In the genomic region with DNA sequence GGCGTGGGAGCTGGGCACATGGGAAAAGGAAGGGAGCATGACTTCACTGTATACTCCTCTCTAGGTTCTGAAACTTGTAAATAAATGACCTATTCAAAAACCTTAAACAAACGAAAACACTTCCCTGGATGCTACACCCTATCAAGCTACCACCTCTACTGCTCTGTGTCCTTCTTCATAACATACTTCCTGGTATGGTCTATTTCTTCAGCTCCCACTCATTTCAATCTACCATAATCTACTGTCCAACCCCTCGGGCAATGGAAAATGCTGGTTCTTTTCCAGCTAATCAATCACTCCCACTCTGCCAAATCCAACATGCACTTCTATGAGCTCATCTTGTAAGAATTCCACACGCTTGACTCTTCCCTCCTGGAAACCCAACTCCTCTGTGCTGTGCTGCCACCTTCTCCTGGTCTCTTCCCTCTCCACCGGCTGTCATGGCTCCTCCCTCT, we compare ENCODE assay signal across 15 cellular contexts. TPM values are rescaled to one million over a fixed set of nuclear protein-coding genes. Genes with fewer than 3 reads are reported as not detected.
DNase-seq lines count a peak whose midpoint lies in the region; ATAC-seq and TF ChIP-seq lines count a peak whose summit lies in the region.
"Had no signal": no experiment of that assay in that cellular context is flagged by ENCODE, and none has a peak within 500 bp of the region (broad histone marks: within the 10 kb centered on the region; RNA-seq: fewer than 3 reads in every experiment).

No MANE protein-coding gene starts in this region.

- peak; percentile 76 for ATAC-seq in IMR-90 (ENCODE audit: low read depth)
- peak; percentile 64 to 82 (median 72) for ATAC-seq in right lobe of liver
- no peak for ATAC-seq in activated T-cell treated with anti-CD3 and anti-CD28 coated beads, Interleukin-2, amount 50 U/mL, for 4 hours
- ATAC-seq in HG02642 (IDR thresholded peaks at IDR 0.05; ENCODE audit: poor library complexity, unreplicated experiment) = no peak
- ATAC-seq: T-helper 17 cell had no signal

- BruUV-seq in IMR-90 (replicated peaks; lab: Mats Ljungman, UMichigan) = no TSS peak
- BruUV-seq in mammary epithelial cell (replicated peaks; lab: Mats Ljungman, UMichigan) = no TSS peak

- CTCF ChIA-PET in IMR-90 (lab: Yijun Ruan, JAX) (interaction anchor here (0.6 kb wide), 1 partner anchor 88 kb away, joined by 7 read pairs; no protein-coding TSS in a partner anchor), mammary epithelial cell (lab: Charles Lee; ENCODE audit: low non-redundant PET) (interaction anchor here (0.6 to 0.7 kb wide), 2 partner anchors 26 to 30 kb away, joined by 3 read pairs; no protein-coding TSS in a partner anchor)
- CTCF ChIA-PET in activated naive CD4-positive, alpha-beta T cell treated with anti-CD3 and anti-CD28 coated beads for 36 hours (lab: Charles Lee) = interaction anchor here (0.6 to 1.2 kb wide), 3 partner anchors 12 to 1105 kb away, joined by 3 read pairs; no protein-coding TSS in a partner anchor

- WGBS in IMR-90 (ENCODE audit: extremely low coverage in 2 of 2, insufficient read length in 1 of 2), 2 experiments = 38% methylated on average over 1 of the region's 5 CpGs; no CpG with 5 or more reads in 1 of the 2 experiments
- WGBS in mammary epithelial cell (ENCODE audit: low coverage, missing lambda C conversion rate) = 19% methylated on average over 5 of the region's 5 CpGs
- WGBS in right lobe of liver (ENCODE audit: insufficient coverage, low coverage, low lambda C conversion rate, missing lambda C conversion rate) = 37% methylated on average over 5 of the region's 5 CpGs
- 72 to 79% methylated on average over 5 of the region's 5 CpGs for WGBS in testis, 2 donors

- H2AFZ ChIP-seq in IMR-90 (replicated peaks; ENCODE audit: low read length, poor library complexity) = no peak overlapping the region
- no peak overlapping the region for H2AFZ ChIP-seq in mammary epithelial cell (ENCODE audit: low read depth, low read length)

- H3K9me1 ChIP-seq in IMR-90 (ENCODE audit: insufficient read depth, low read length) = peaks cover 10% of the 10 kb centered on the region

- POLR2A ChIA-PET in IMR-90 (lab: Charles Lee; ENCODE audit: unreplicated experiment) = no interaction called here

- H3K18ac ChIP-seq in IMR-90 (ENCODE audit: low read depth, low read length) = no peak overlapping the region

- H3K9ac ChIP-seq in IMR-90 (ENCODE audit: low read depth, low read length) (no peak overlapping the region), mammary epithelial cell (ENCODE audit: insufficient read depth, low read length) (no peak overlapping the region)

- no peak overlapping the region for H4K8ac ChIP-seq in IMR-90 (ENCODE audit: low read depth in 2 of 2, low read length in 2 of 2)

- H4K91ac ChIP-seq in IMR-90 (ENCODE audit: insufficient read depth, low read depth, low read length) = no peak overlapping the region

- H3K23ac ChIP-seq in IMR-90 (ENCODE audit: low read depth, low read length) = no peak overlapping the region

- H3K27me3 Mint-ChIP-seq in activated naive CD4-positive, alpha-beta T cell treated with anti-CD3 and anti-CD28 coated beads for 36 hours (ENCODE audit: low read depth) = no peaks in the 10 kb centered on the region
- no peaks in the 10 kb centered on the region for H3K27me3 Mint-ChIP-seq in activated T-cell treated with anti-CD3 and anti-CD28 coated beads, Interleukin-2, amount 50 U/mL, for 4 hours (ENCODE audit: low read depth)
- H3K27me3 Mint-ChIP-seq: T-helper 17 cell had no signal

- dilution Hi-C loops in IMR-90 (cut with HindIII; ENCODE audit: low sequenced_read_pairs, unreplicated experiment) (no loop called here), mammary epithelial cell (cut with HindIII; ENCODE audit: low sequenced_read_pairs) (no loop called here)

- no peak overlapping the region for H3K4me3 Mint-ChIP-seq in activated naive CD4-positive, alpha-beta T cell treated with anti-CD3 and anti-CD28 coated beads for 36 hours
- H3K4me3 Mint-ChIP-seq in activated T-cell treated with anti-CD3 and anti-CD28 coated beads, Interleukin-2, amount 50 U/mL, for 4 hours = no peak overlapping the region
- H3K4me3 Mint-ChIP-seq: T-helper 17 cell had no signal

- H2BK120ac ChIP-seq in IMR-90 (ENCODE audit: low read depth, low read length) = no peak overlapping the region

- no peaks in the 10 kb centered on the region for H3K27me3 ChIP-seq in IMR-90 (ENCODE audit: control insufficient read depth, insufficient read depth, low read length)
- no peaks in the 10 kb centered on the region for H3K27me3 ChIP-seq in mammary epithelial cell (ENCODE audit: insufficient read depth, low read length)
- no peaks in the 10 kb centered on the region for H3K27me3 ChIP-seq in right lobe of liver
- no peaks in the 10 kb centered on the region for H3K27me3 ChIP-seq in testis

- no peaks in the 10 kb centered on the region for H3K79me2 ChIP-seq in mammary epithelial cell (ENCODE audit: insufficient read depth, low read length)

- H3K4me3 ChIP-seq in AG10803 (ENCODE audit: low read length) = no peak overlapping the region
- H3K4me3 ChIP-seq in IMR-90 (ENCODE audit: insufficient read depth, low read depth, low read length) = no peak overlapping the region
- no peak overlapping the region for H3K4me3 ChIP-seq in mammary epithelial cell (replicated peaks in 1 of 3; ENCODE audit: insufficient read depth in 1 of 3, low read depth in 2 of 3, low read length in 3 of 3)
- peak overlapping the region in 1 of 3 donors; percentile 6 for H3K4me3 ChIP-seq in right lobe of liver
- no peak overlapping the region for H3K4me3 ChIP-seq in testis
- H3K4me3 ChIP-seq: prostate gland had no signal

- DNase-seq in AG10803 (ENCODE audit: low read depth) (peak; percentile 32), IMR-90 (peak; percentile 87), mammary epithelial cell (peak; percentile 89), right lobe of liver (no peak), testis (no peak)
- no peak for DNase-seq in activated naive CD4-positive, alpha-beta T cell treated with anti-CD3 and anti-CD28 coated beads for 36 hours
- DNase-seq in activated T-cell treated with anti-CD3 and anti-CD28 coated beads, Interleukin-2, amount 50 U/mL, for 4 hours = no peak
- DNase-seq: cerebellar nuclear complex; GOT3; NCI-H1048; NCI-H345; stimulated activated CD4-positive, alpha-beta T cell treated with anti-CD3 and anti-CD28 coated beads, Interleukin-1b, Interleukin-23, amount 100 ng/mL, for 48 hours; T-helper 17 cell had no signal

- H3K9me3 Mint-ChIP-seq in activated naive CD4-positive, alpha-beta T cell treated with anti-CD3 and anti-CD28 coated beads for 36 hours = peaks cover 29% of the 10 kb centered on the region
- peaks cover 28% of the 10 kb centered on the region for H3K9me3 Mint-ChIP-seq in activated T-cell treated with anti-CD3 and anti-CD28 coated beads, Interleukin-2, amount 50 U/mL, for 4 hours

- no peak overlapping the region for H2BK15ac ChIP-seq in IMR-90 (ENCODE audit: low read depth, low read length)

- H3K4me2 ChIP-seq in IMR-90 (ENCODE audit: low read depth, low read length) (no peak overlapping the region), mammary epithelial cell (ENCODE audit: insufficient read depth, low read depth, low read length) (peak overlapping the region; percentile 45)

- intact Hi-C loops in IMR-90 (cut with micrococcal nuclease) (no loop called here), mammary epithelial cell (cut with micrococcal nuclease) (no loop called here), right lobe of liver (cut with DNase I) (no loop called here), testis (cut with DNase I; ENCODE audit: low total_unique reads) (no loop called here)
- intact Hi-C loops in activated naive CD4-positive, alpha-beta T cell treated with anti-CD3 and anti-CD28 coated beads for 36 hours (cut with micrococcal nuclease) = no loop called here

- no peak overlapping the region for H2BK5ac ChIP-seq in IMR-90 (ENCODE audit: low read depth, low read length, poor library complexity, severe bottlenecking)

- peaks cover 11% of the 10 kb centered on the region for H3K4me1 ChIP-seq in IMR-90 (ENCODE audit: control insufficient read depth, insufficient read depth, low read length)
- peaks cover 15% of the 10 kb centered on the region for H3K4me1 ChIP-seq in mammary epithelial cell (ENCODE audit: insufficient read depth, low read length)
- H3K4me1 ChIP-seq in right lobe of liver = peaks cover 0 to 34% (median 13%) of the 10 kb centered on the region in 4 donors
- H3K4me1 ChIP-seq in testis = no peaks in the 10 kb centered on the region
- H3K4me1 ChIP-seq: prostate gland had no signal

- H4K20me1 ChIP-seq in IMR-90 (ENCODE audit: insufficient read depth, low read length) (no peaks in the 10 kb centered on the region; the same call in 1 of the 2 replicates), mammary epithelial cell (ENCODE audit: insufficient read depth, low read length) (no peaks in the 10 kb centered on the region)

- no peak overlapping the region for H3K56ac ChIP-seq in IMR-90 (ENCODE audit: extremely low read depth, insufficient read depth, low read length)

- H3K36me3 ChIP-seq in IMR-90 (ENCODE audit: control insufficient read depth, insufficient read depth, low read length) (peaks cover 39% of the 10 kb centered on the region), mammary epithelial cell (ENCODE audit: insufficient read depth, low read length) (peaks cover 12% of the 10 kb centered on the region), right lobe of liver (peaks cover 0 to 11% (median 2%) of the 10 kb centered on the region in 4 donors), testis (ENCODE audit: low read depth, missing control alignments) (no peaks in the 10 kb centered on the region)

- no peak overlapping the region for H3K27ac Mint-ChIP-seq in activated naive CD4-positive, alpha-beta T cell treated with anti-CD3 and anti-CD28 coated beads for 36 hours
- H3K27ac Mint-ChIP-seq: T-helper 17 cell had no signal

- peaks cover 22 to 30% of the 10 kb centered on the region in 2 experiments for H3K79me1 ChIP-seq in IMR-90 (ENCODE audit: low read depth in 1 of 2, low read length in 2 of 2)

- no peak overlapping the region; the same call in 1 of the 2 replicates for H3K4ac ChIP-seq in IMR-90 (ENCODE audit: low read depth, low read length)

- H3K4me1 Mint-ChIP-seq in activated naive CD4-positive, alpha-beta T cell treated with anti-CD3 and anti-CD28 coated beads for 36 hours (ENCODE audit: low read depth) = no peaks in the 10 kb centered on the region
- H3K4me1 Mint-ChIP-seq in activated T-cell treated with anti-CD3 and anti-CD28 coated beads, Interleukin-2, amount 50 U/mL, for 4 hours (ENCODE audit: low read depth) = no peaks in the 10 kb centered on the region

- H4K5ac ChIP-seq in IMR-90 (ENCODE audit: low read depth, low read length) = no peak overlapping the region

- no peak overlapping the region for H3K14ac ChIP-seq in IMR-90 (replicated peaks; ENCODE audit: low read depth, low read length)

- H3K9me3 ChIP-seq in IMR-90 (ENCODE audit: control insufficient read depth, insufficient read depth, low read length) (peaks cover 9% of the 10 kb centered on the region), mammary epithelial cell (replicated peaks; ENCODE audit: insufficient read depth, low read length) (peaks cover 16% of the 10 kb centered on the region), right lobe of liver (no peaks in the 10 kb centered on the region), testis (no peaks in the 10 kb centered on the region)
- H3K9me3 ChIP-seq: prostate gland had no signal

- TF ChIP-seq CTCF in AG10803 (conservative IDR thresholded peaks at IDR 0.05; ENCODE audit: low read length) = no peak
- no peak for TF ChIP-seq CTCF in IMR-90 (conservative IDR thresholded peaks at IDR 0.05; ENCODE audit: low read depth, low read length)
- TF ChIP-seq CTCF in mammary epithelial cell (conservative IDR thresholded peaks at IDR 0.05 in 1 of 2, IDR thresholded peaks at IDR 0.05 in 1 of 2; ENCODE audit: extremely low read depth in 1 of 2, insufficient read depth in 1 of 2, low read depth in 1 of 2, low read length in 2 of 2) = no peak
- no peak for TF ChIP-seq CTCF in right lobe of liver (IDR thresholded peaks at IDR 0.05)
- no peak for TF ChIP-seq CTCF in testis (IDR thresholded peaks at IDR 0.05)

- H2AK5ac ChIP-seq in IMR-90 (ENCODE audit: low read depth, low read length) = 0 out of 2 replicates have a peak overlapping the region, but pooled peaks have one; percentile 48

- H3K27ac ChIP-seq in IMR-90 (ENCODE audit: insufficient read depth, low read length) (no peak overlapping the region), mammary epithelial cell (ENCODE audit: insufficient read depth, low read depth, low read length) (no peak overlapping the region), right lobe of liver (peak overlapping the region; percentile 34 to 85 (median 68)), testis (no peak overlapping the region)
- H3K27ac ChIP-seq: prostate gland had no signal

- no peak for TF ChIP-seq RAD21 in IMR-90 (IDR thresholded peaks at IDR 0.05; ENCODE audit: low read length)

- H2BK20ac ChIP-seq in IMR-90 (ENCODE audit: low read depth, low read length) = no peak overlapping the region

- H3K36me3 Mint-ChIP-seq in activated naive CD4-positive, alpha-beta T cell treated with anti-CD3 and anti-CD28 coated beads for 36 hours (ENCODE audit: low read depth) = peaks cover 80% of the 10 kb centered on the region
- H3K36me3 Mint-ChIP-seq in activated T-cell treated with anti-CD3 and anti-CD28 coated beads, Interleukin-2, amount 50 U/mL, for 4 hours (ENCODE audit: insufficient read depth) = peaks cover 79% of the 10 kb centered on the region

- H2AK9ac ChIP-seq in IMR-90 (replicated peaks; ENCODE audit: low read depth, low read length, poor library complexity) = no peak overlapping the region

- in situ Hi-C loops in IMR-90 (cut with MboI; ENCODE audit: low sequenced_read_pairs) = no loop called here
- in situ Hi-C loops in mammary epithelial cell (cut with MboI; ENCODE audit: low sequenced_read_pairs in 2 of 2) = no loop called here

- TF ChIP-seq POLR2A in IMR-90 (IDR thresholded peaks at IDR 0.05; ENCODE audit: low read depth, low read length) (no peak), right lobe of liver (IDR thresholded peaks at IDR 0.05) (no peak), testis (IDR thresholded peaks at IDR 0.05) (no peak)

RNA-seq across cellular contexts. Expression of gene AMFR, which starts 42.4 kb away (rescaled TPM):
- total RNA-seq in IMR-90 (2012; rRNA removed) = 215 and 216 TPM in 2 replicates
- polyA plus RNA-seq in IMR-90 (2012; rRNA removed) = 60.7 and 74.3 TPM in 2 replicates
- polyA plus RNA-seq in IMR-90 (2012; cell fraction: cytosol; rRNA removed) = 79.2 and 162 TPM in 2 replicates
- 61.8 and 76.4 TPM in 2 replicates for polyA plus RNA-seq in IMR-90 (2012; cell fraction: nucleus; rRNA removed; ENCODE audit: low replicate concordance)
- total RNA-seq in mammary epithelial cell = 100 to 1,000 TPM in 1 of 2 donors, 10 to 100 TPM in 1; 77.7 to 238 TPM
- polyA plus RNA-seq in mammary epithelial cell = 54.6 TPM
- 400 TPM for polyA minus RNA-seq in mammary epithelial cell
- 100 to 1,000 TPM in 4 of 6 experiments, 10 to 100 TPM in 2; 92.2 to 189 (median 137) TPM for total RNA-seq in right lobe of liver
- total RNA-seq in activated naive CD4-positive, alpha-beta T cell treated with anti-CD3 and anti-CD28 coated beads for 36 hours = 10 to 100 TPM; 26.7 to 33.0 TPM
- 10 to 100 TPM; 36.3 to 44.6 (median 41.1) TPM for total RNA-seq in activated T-cell treated with anti-CD3 and anti-CD28 coated beads, Interleukin-2, amount 50 U/mL, for 4 hours
- 100 to 1,000 TPM; 287 to 337 TPM for total RNA-seq in testis
- polyA plus RNA-seq in testis (ENCODE audit: insufficient read depth, low read depth, low replicate concordance) = 258 TPM

Comparison
In these comparisons a context has a peak if more than half of its experiments do, and no peak if none do; other contexts are left out.
1. DNase-seq: peak in AG10803 (single experiment), IMR-90 (single experiment) and mammary epithelial cell (single experiment); none in right lobe of liver (0 of 3), activated naive CD4-positive, alpha-beta T cell treated with anti-CD3 and anti-CD28 coated beads for 36 hours (single experiment), activated T-cell treated with anti-CD3 and anti-CD28 coated beads, Interleukin-2, amount 50 U/mL, for 4 hours (single experiment) and testis (single experiment).
2. ATAC-seq: peak in IMR-90 (single experiment) and right lobe of liver (4 of 4); none in activated T-cell treated with anti-CD3 and anti-CD28 coated beads, Interleukin-2, amount 50 U/mL, for 4 hours (0 of 2) and HG02642 (single experiment).
3. H3K27ac ChIP-seq: peak in right lobe of liver (3 of 3); none in IMR-90 (single experiment), mammary epithelial cell (single experiment) and testis (0 of 2).